8 cellular contexts compared by ENCODE assay signal in the genomic region with DNA sequence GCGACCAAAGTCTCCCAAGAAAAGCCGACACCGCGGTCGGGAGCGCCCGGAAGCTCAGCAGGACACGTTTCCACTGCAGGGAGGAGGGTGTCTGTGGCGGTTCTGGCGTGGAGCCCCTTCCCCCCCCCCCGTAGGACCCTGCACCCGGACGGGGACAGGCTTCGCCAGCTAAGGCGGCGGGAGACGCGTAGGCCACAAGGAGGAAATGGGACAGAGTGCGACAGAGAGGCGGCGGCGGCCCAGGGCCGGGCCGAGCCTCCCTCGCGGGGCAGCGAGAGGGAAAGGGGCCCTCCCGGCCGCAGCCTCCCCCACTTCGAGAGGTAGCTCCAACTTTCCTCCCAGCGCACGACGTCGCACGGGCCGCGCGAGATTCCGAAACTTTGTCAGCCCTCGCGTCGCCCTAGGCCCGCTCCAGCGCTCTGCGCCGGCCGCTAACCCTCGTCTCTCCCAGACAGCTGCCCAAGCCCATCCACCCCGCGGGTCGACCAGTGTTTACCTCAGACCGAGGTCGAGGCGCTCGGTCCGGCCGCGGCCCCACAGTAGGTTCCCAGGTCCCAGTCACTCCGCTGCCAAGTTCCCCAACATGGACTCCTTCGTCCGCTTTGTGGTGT. TPM values are rescaled to one million over a fixed set of nuclear protein-coding genes. Genes with fewer than 3 reads are reported as not detected.
DNase-seq lines count a peak whose midpoint lies in the region; ATAC-seq lines count a peak whose summit lies in the region.

No MANE protein-coding gene starts in this region.

- H3K4me1 ChIP-seq in mesodermal cell (ENCODE audit: control insufficient read depth, insufficient read depth, low read length, poor library complexity, severe bottlenecking) = peaks cover 16% of the 10 kb centered on the region

- H3K27ac ChIP-seq in mesodermal cell (ENCODE audit: low read depth, low read length, severe bottlenecking) = peak overlapping the region; percentile 96

- peak; percentile 27 for ATAC-seq in HG02678 (IDR thresholded peaks at IDR 0.05; ENCODE audit: unreplicated experiment)

- DNase-seq in NCI-H2029 (lab: John Stamatoyannopoulos, UW) (peak; percentile 22), NCI-H2029 treated with DMSO at 0.1 percent for 48 hours (lab: John Stamatoyannopoulos, UW) (no peak), NCI-H1417 treated with DMSO at 0.1 percent for 48 hours (lab: John Stamatoyannopoulos, UW) (peak; percentile 58)
- peak; percentile 21 to 31 for DNase-seq in activated CD4-positive, alpha-beta T cell treated with anti-CD3 and anti-CD28 coated beads, Interleukin-2, amount 50 U/mL, for 24 hours (ENCODE audit: low read depth in 1 of 2, low spot score in 1 of 2)
- peak; percentile 34 for DNase-seq in effector CD4-positive, alpha-beta T cell
- DNase-seq in stimulated activated CD8-positive, alpha-beta memory T cell treated with anti-CD3 and anti-CD28 coated beads, Interleukin-2, amount 100 ng/mL, for 48 hours (ENCODE audit: low read depth in 2 of 2) = peak; percentile 33 to 49

- H3K9me3 ChIP-seq in mesodermal cell (ENCODE audit: control insufficient read depth, low read length) = no peaks in the 10 kb centered on the region

- H3K4me3 ChIP-seq in mesodermal cell (ENCODE audit: extremely low read depth, insufficient read depth, low read length, poor library complexity, severe bottlenecking) = peak overlapping the region; percentile 82

- H3K36me3 ChIP-seq in mesodermal cell (ENCODE audit: control insufficient read depth, insufficient read depth, low read length) = peaks cover 16% of the 10 kb centered on the region

- WGBS in mesodermal cell (ENCODE audit: insufficient coverage in 2 of 2), 2 experiments = 0% methylated on average over 48 of the region's 61 CpGs

RNA-seq across cellular contexts. Expression of gene SCAF11, which starts 0.4 kb away (rescaled TPM):
- polyA plus RNA-seq in mesodermal cell (2013, experiment 1 of 2) = 76.2 TPM
- 82.2 TPM for polyA plus RNA-seq in mesodermal cell (2013, experiment 2 of 2)
